Comparison of ENCODE assay signal across 7 cellular contexts in genomic region chr21:37367301-37367757, GRCh38. TPM values are rescaled to one million over a fixed set of nuclear protein-coding genes. Genes with fewer than 3 reads are reported as not detected.
DNase-seq lines count a peak whose midpoint lies in the region; ATAC-seq and TF ChIP-seq lines count a peak whose summit lies in the region.

No MANE protein-coding gene starts in this region.

- no peak overlapping the region for H2AK5ac ChIP-seq in mesenchymal stem cell (ENCODE audit: low read length, severe bottlenecking)

- H2BK5ac ChIP-seq in mesenchymal stem cell (ENCODE audit: low read depth, low read length, poor library complexity, severe bottlenecking): peak overlapping the region; percentile 97

- peak overlapping the region; percentile 97 to 100 for H3K18ac ChIP-seq in mesenchymal stem cell (ENCODE audit: low read depth in 1 of 2, low read length in 2 of 2)

- peak overlapping the region in 1 of 2 experiments; percentile 49 for H2BK12ac ChIP-seq in mesenchymal stem cell (ENCODE audit: low read length in 2 of 2)

- no peaks in the 10 kb centered on the region for H3K79me1 ChIP-seq in mesenchymal stem cell (replicated peaks; ENCODE audit: low read length, poor library complexity, severe bottlenecking)

- H3K4me1 ChIP-seq in breast epithelium (peaks cover 0 to 15% of the 10 kb centered on the region in 2 donors), mesenchymal stem cell (ENCODE audit: control insufficient read depth, insufficient read depth, low read depth, low read length) (peaks cover 4% of the 10 kb centered on the region), vagina (peaks cover 50% of the 10 kb centered on the region)

- under 1% methylated on average over 18 of the region's 75 CpGs for WGBS in mesenchymal stem cell

- peak overlapping the region; percentile 99 to 100 for H3K4ac ChIP-seq in mesenchymal stem cell (ENCODE audit: low read depth in 1 of 2, low read length in 2 of 2)

- intact Hi-C loops in breast epithelium (cut with DNase I; ENCODE audit: low total_unique reads): no loop called here
- intact Hi-C loops in vagina (cut with DNase I): loop anchor here (2.0 to 10.0 kb wide), 3 partner anchors 29 to 295 kb away; partner anchors contain the start of genes PIGP and TTC3
- intact Hi-C loops in sciatic nerve (cut with DNase I): loop anchor here (10.0 kb wide), 2 partner anchors 103 to 143 kb away; partner anchors contain the start of gene VPS26C

- TF ChIP-seq POLR2A in breast epithelium (IDR thresholded peaks at IDR 0.05): no peak
- no peak for TF ChIP-seq POLR2A in vagina (IDR thresholded peaks at IDR 0.05)

- H2AFZ ChIP-seq in mesenchymal stem cell (ENCODE audit: low read depth, low read length): no peak overlapping the region

- H3K27ac ChIP-seq in breast epithelium (peak overlapping the region; percentile 99 to 100), mesenchymal stem cell (ENCODE audit: low read length, poor library complexity, severe bottlenecking) (no peak overlapping the region), vagina (peak overlapping the region; percentile 100)

- H3K23ac ChIP-seq in mesenchymal stem cell (ENCODE audit: low read length in 2 of 2): peak overlapping the region; percentile 52 to 100

- peak overlapping the region; percentile 96 for H4K8ac ChIP-seq in mesenchymal stem cell (ENCODE audit: low read length)

- H2BK120ac ChIP-seq in mesenchymal stem cell (ENCODE audit: low read depth, low read length): peak overlapping the region; percentile 99

- H3K27me3 ChIP-seq in breast epithelium (no peaks in the 10 kb centered on the region), mesenchymal stem cell (ENCODE audit: control insufficient read depth in 1 of 2, insufficient read depth in 1 of 2, low read length in 2 of 2) (no peaks in the 10 kb centered on the region), vagina (no peaks in the 10 kb centered on the region)

- peak overlapping the region; percentile 82 for H4K91ac ChIP-seq in mesenchymal stem cell (ENCODE audit: low read length)

- H3K4me3 ChIP-seq in Jurkat, Clone E6-1 (ENCODE audit: low read length): peak overlapping the region; percentile 70
- peak overlapping the region; percentile 69 to 95 (median 79) for H3K4me3 ChIP-seq in breast epithelium
- peak overlapping the region; percentile 92 to 98 for H3K4me3 ChIP-seq in mesenchymal stem cell (ENCODE audit: insufficient read depth in 1 of 2, low read depth in 1 of 2, low read length in 2 of 2)
- H3K4me3 ChIP-seq in vagina: peak overlapping the region; percentile 78 to 100

- peak overlapping the region in 1 of 2 experiments; percentile 80 for H3K14ac ChIP-seq in mesenchymal stem cell (ENCODE audit: low read length in 2 of 2)

- H3K9ac ChIP-seq in mesenchymal stem cell (ENCODE audit: low read length): peak overlapping the region; percentile 96

- peak overlapping the region; percentile 99 for H2BK15ac ChIP-seq in mesenchymal stem cell (ENCODE audit: low read depth, poor library complexity, severe bottlenecking)

- DNase-seq in Jurkat, Clone E6-1 (ENCODE audit: low read depth, low spot score): no peak
- DNase-seq in breast epithelium (ENCODE audit: low spot score in 2 of 2) (no peak), mesenchymal stem cell (no peak), vagina (ENCODE audit: extremely low spot score in 2 of 2) (no peak), NCI-H1092 treated with DMSO at 0.1 percent for 48 hours (lab: John Stamatoyannopoulos, UW) (no peak), sciatic nerve (ENCODE audit: low spot score) (no peak)

- TF ChIP-seq CTCF in breast epithelium (IDR thresholded peaks at IDR 0.05) (no peak), vagina (IDR thresholded peaks at IDR 0.05) (no peak)

- H3K9me3 ChIP-seq in breast epithelium (no peaks in the 10 kb centered on the region), mesenchymal stem cell (ENCODE audit: control insufficient read depth, low read length) (no peaks in the 10 kb centered on the region), vagina (no peaks in the 10 kb centered on the region)

- ATAC-seq in GM18502 (IDR thresholded peaks at IDR 0.05; ENCODE audit: poor library complexity, unreplicated experiment) (peak; percentile 2), sciatic nerve (no peak)

- H3K4me2 ChIP-seq in mesenchymal stem cell (ENCODE audit: low read length, poor library complexity, severe bottlenecking): no peak overlapping the region

- H3K36me3 ChIP-seq in breast epithelium (no peaks in the 10 kb centered on the region), mesenchymal stem cell (ENCODE audit: control insufficient read depth in 1 of 2, insufficient read depth in 2 of 2, low read depth in 1 of 2, low read length in 2 of 2) (no peaks in the 10 kb centered on the region), vagina (no peaks in the 10 kb centered on the region)

RNA-seq across cellular contexts. Expression of gene DYRK1A, which starts 0.8 kb away (rescaled TPM):
- polyA plus RNA-seq in Jurkat, Clone E6-1 (2012; ENCODE audit: insufficient read depth, insufficient read length): 17.0 TPM
- total RNA-seq in breast epithelium (100 to 1,000 TPM in 1 of 3 donors, 10 to 100 TPM in 2; 71.7 to 138 (median 93.1) TPM), vagina (78.1 TPM), sciatic nerve (77.6 TPM)
- 19.3 TPM for polyA plus RNA-seq in mesenchymal stem cell (2013, experiment 1 of 2)
- 19.3 TPM for polyA plus RNA-seq in mesenchymal stem cell (2013, experiment 2 of 2)
